In genomic region chr17:12627776-12628491, GRCh38 we compare ENCODE assay signal across 1 cellular context.
A peak's percentile ranks its signal among the peaks of the same experiment; 100 is the strongest.
TF ChIP-seq lines count a peak whose summit lies in the region.

No MANE protein-coding gene starts in this region.

TF ChIP-seq in IMR-90, 13 proteins besides CTCF, POLR2A, EP300 and RAD21:
- TF ChIP-seq RFX5 (IDR thresholded peaks at IDR 0.05; ENCODE audit: low read depth, low read length) (no peak), MXI1 (IDR thresholded peaks at IDR 0.05; ENCODE audit: borderline replicate concordance, low read depth, low read length) (no peak), CEBPB (IDR thresholded peaks at IDR 0.05; ENCODE audit: low read depth, low read length) (peak; percentile 93), BHLHE40 (IDR thresholded peaks at IDR 0.05; ENCODE audit: low read depth, low read length) (no peak), MAFK (IDR thresholded peaks at IDR 0.05; ENCODE audit: low read depth, low read length) (no peak)
